Comparison of ENCODE assay signal across 8 cellular contexts in genomic region chr4:102868782-102869568, GRCh38. TPM values are rescaled to one million over a fixed set of nuclear protein-coding genes. Genes with fewer than 3 reads are reported as not detected.
DNase-seq lines count a peak whose midpoint lies in the region; ATAC-seq and TF ChIP-seq lines count a peak whose summit lies in the region.

Gene CISD2, plus strand, starts transcription at chr4:102868992. Its CDS starts 93 bp downstream, at chr4:102869085.

- peaks cover 18% of the 10 kb centered on the region for H3K4me1 ChIP-seq in osteoblast (ENCODE audit: insufficient read depth, low read length)
- H3K4me1 ChIP-seq in testis = no peaks in the 10 kb centered on the region

- H3K4me3 ChIP-seq in GM12864 (ENCODE audit: low read depth, low read length) = peak within 1 kb of the TSS; percentile 68
- H3K4me3 ChIP-seq in osteoblast (ENCODE audit: insufficient read depth, low read length) = peak within 1 kb of the TSS; percentile 78
- H3K4me3 ChIP-seq in testis = peak within 1 kb of the TSS; percentile 68 to 85

- peaks cover 63% of the 10 kb centered on the region for H3K79me2 ChIP-seq in osteoblast (ENCODE audit: insufficient read depth, low read length)

- no peaks in the 10 kb centered on the region for H3K9me3 ChIP-seq in osteoblast (ENCODE audit: low read depth, low read length)
- no peaks in the 10 kb centered on the region for H3K9me3 ChIP-seq in testis

- H4K20me1 ChIP-seq in osteoblast (ENCODE audit: insufficient read depth, low read length) = no peaks in the 10 kb centered on the region

- no peaks in the 10 kb centered on the region for H3K9me3 Mint-ChIP-seq in activated naive CD8-positive, alpha-beta T cell (ENCODE audit: low read depth)

- intact Hi-C loops in testis (cut with DNase I; ENCODE audit: low total_unique reads) = loop anchor here (5.0 kb wide), 1 partner anchor 42 kb away; the partner anchor contains the start of gene UBE2D3

- peak; percentile 87 for ATAC-seq in HG02678 (IDR thresholded peaks at IDR 0.05; ENCODE audit: unreplicated experiment)

- TF ChIP-seq CTCF in GM12864 (IDR thresholded peaks at IDR 0.05; ENCODE audit: low read depth, low read length, missing control alignments) = no peak
- no peak for TF ChIP-seq CTCF in osteoblast (IDR thresholded peaks at IDR 0.05; ENCODE audit: extremely low read depth, low read depth, low read length)
- TF ChIP-seq CTCF in testis (IDR thresholded peaks at IDR 0.05) = no peak

- H3K27me3 Mint-ChIP-seq in activated naive CD8-positive, alpha-beta T cell = no peaks in the 10 kb centered on the region

- H3K4me1 Mint-ChIP-seq in activated naive CD8-positive, alpha-beta T cell (ENCODE audit: low read depth) = peaks cover 71% of the 10 kb centered on the region

- WGBS in testis, 2 donors = 0% methylated on average over 69 of the region's 71 CpGs; no CpG with 5 or more reads in 1 of the 2 donors

- H3K27me3 ChIP-seq in osteoblast (ENCODE audit: insufficient read depth, low read length) = no peaks in the 10 kb centered on the region
- H3K27me3 ChIP-seq in testis = no peaks in the 10 kb centered on the region

- DNase-seq in GM12864 (ENCODE audit: low read depth) (peak; percentile 81), NCI-H1105 treated with DMSO at 0.1 percent for 48 hours (lab: John Stamatoyannopoulos, UW) (peak; percentile 82), SKM-1 treated with dmso at 0.1 percent for 144 hours (lab: John Stamatoyannopoulos, UW; ENCODE audit: unreplicated experiment) (peak; percentile 87), glomerular visceral epithelial cell (ENCODE audit: extremely low spot score) (peak; percentile 95), osteoblast (ENCODE audit: insufficient read length, low spot score, missing footprints) (peak; percentile 97), testis (peak; percentile 93)

- peak within 1 kb of the TSS; percentile 100 for H2AFZ ChIP-seq in osteoblast (ENCODE audit: low read length)

- H3K36me3 ChIP-seq in osteoblast (ENCODE audit: insufficient read depth, low read length) = peaks cover 4% of the 10 kb centered on the region
- no peaks in the 10 kb centered on the region for H3K36me3 ChIP-seq in testis (ENCODE audit: low read depth, missing control alignments)

- peaks cover 13% of the 10 kb centered on the region for H3K36me3 Mint-ChIP-seq in activated naive CD8-positive, alpha-beta T cell

- H3K27ac ChIP-seq in osteoblast (ENCODE audit: low read depth, low read length) (peak within 1 kb of the TSS; percentile 98), testis (peak within 1 kb of the TSS; percentile 98)

- H3K4me2 ChIP-seq in osteoblast (ENCODE audit: insufficient read depth, low read length) = peak within 1 kb of the TSS; percentile 95

- peak within 1 kb of the TSS; percentile 90 for H3K4me3 Mint-ChIP-seq in activated naive CD8-positive, alpha-beta T cell

- H3K27ac Mint-ChIP-seq in activated naive CD8-positive, alpha-beta T cell = peak within 1 kb of the TSS; percentile 98

- peak; percentile 60 for TF ChIP-seq POLR2A in testis (IDR thresholded peaks at IDR 0.05)

RNA-seq across cellular contexts. Expression of gene CISD2, which starts in this region (rescaled TPM):
- total RNA-seq in osteoblast (25.6 and 26.4 TPM in 2 replicates), testis (10 to 100 TPM in 1 of 2 donors, 1 to 10 TPM in 1; 8.4 to 10.3 TPM)
- 19.4 TPM for polyA plus RNA-seq in testis (ENCODE audit: insufficient read depth, low read depth, low replicate concordance)

Comparison
In these comparisons a context has a peak if more than half of its experiments do, and no peak if none do; other contexts are left out.
1. Peak in every context shown above with its lines: DNase-seq, ATAC-seq, H3K4me3 ChIP-seq and H3K27ac ChIP-seq.